In genomic region chr2:4832642-4833041, GRCh38 we compare ENCODE assay signal across 11 cellular contexts.
"Had no signal": no experiment of that assay in that cellular context is flagged by ENCODE, and none has a peak within 500 bp of the region (broad histone marks: within the 10 kb centered on the region; RNA-seq: fewer than 3 reads in every experiment).

No MANE protein-coding gene starts in this region.

- H3K4me1 ChIP-seq: HAP-1 had no signal

- H3K27ac ChIP-seq: GM23248 had no signal

- H3K36me3 ChIP-seq: HAP-1 had no signal

- H3K9me3 ChIP-seq: HAP-1 had no signal

- FAIRE-seq: H1, H54 had no signal

- H3K4me2 ChIP-seq: GM23338 had no signal

- H3K9ac ChIP-seq: GM23248 had no signal

- ATAC-seq: GM23338, HCT116 had no signal

- H2AFZ ChIP-seq: GM23248, GM23338 had no signal

- DNase-seq: GM23248, GOT3, H7, H9, HCEC 1CT, HFFc6 had no signal

- H3K4me3 ChIP-seq: GM23248, GM23338, HAP-1 had no signal
